21 cellular contexts compared by ENCODE assay signal in genomic region chr7:106392565-106392964, GRCh38.
"Had no signal": no experiment of that assay in that cellular context is flagged by ENCODE, and none has a peak within 500 bp of the region (broad histone marks: within the 10 kb centered on the region; RNA-seq: fewer than 3 reads in every experiment).

No MANE protein-coding gene starts in this region.

- H3K4me3 Mint-ChIP-seq: activated T-helper 1 cell treated with anti-CD3 and anti-CD28 coated beads, Interleukin-12 subunit alpha, Interleukin-12 subunit beta, Interleukin-2, Interleukin-4 antibody, amounts not matched to agents 30 ng/mL and 10 ng/mL and 1 ng/mL, durations not matched to agents 14 hours and 24 hours and 36 hours; central memory CD8-positive, alpha-beta T cell; dendritic cell treated with granulocyte-macrophage colony-stimulating factor and Interleukin-4, amounts not matched to agents 40 ng/mL and 50 ng/mL, for 4 days; endodermal cell; memory B cell; naive thymus-derived CD4-positive, alpha-beta T cell; stimulated activated naive B cell treated with anti-CD40 and anti-IgM and Interleukin-4, amounts not matched to agents 10 μg/mL and 1 μg/mL and 100 μg/mL, for 72 hours had no signal

- DNase-seq: activated gamma-delta T cell; activated naive CD4-positive, alpha-beta T cell treated with anti-CD3 and anti-CD28 coated beads, Interleukin-2, amount 50 U/mL, for 16 hours; activated T-cell treated with anti-CD3 and anti-CD28 coated beads for 4 hours; endodermal cell; esophagus squamous epithelium; left colon; midbrain; naive thymus-derived CD4-positive, alpha-beta T cell; ovary; sigmoid colon; small intestine; stimulated activated CD8-positive, alpha-beta memory T cell treated with anti-CD3 and anti-CD28 coated beads, Interleukin-4, amount 100 ng/mL, for 48 hours; stimulated activated naive B cell treated with anti-CD40 and anti-IgM and Interleukin-4, amounts not matched to agents 10 μg/mL and 1 μg/mL and 100 μg/mL, for 72 hours; T-helper 2 cell had no signal

- ATAC-seq: left colon; naive thymus-derived CD4-positive, alpha-beta T cell; stimulated activated naive B cell treated with anti-CD40 and anti-IgM and Interleukin-4, amounts not matched to agents 10 μg/mL and 1 μg/mL and 100 μg/mL, for 72 hours had no signal

- H3K36me3 Mint-ChIP-seq: memory B cell; stimulated activated naive B cell treated with anti-CD40 and anti-IgM and Interleukin-4, amounts not matched to agents 10 μg/mL and 1 μg/mL and 100 μg/mL, for 72 hours had no signal

- H3K4me3 ChIP-seq: breast epithelium, esophagus squamous epithelium, ovary, prostate gland, sigmoid colon, tibial nerve had no signal

- H3K9me3 Mint-ChIP-seq: central memory CD8-positive, alpha-beta T cell; dendritic cell treated with granulocyte-macrophage colony-stimulating factor and Interleukin-4, amounts not matched to agents 40 ng/mL and 50 ng/mL, for 4 days had no signal

- H3K4me1 Mint-ChIP-seq: central memory CD8-positive, alpha-beta T cell; endodermal cell; memory B cell; stimulated activated naive B cell treated with anti-CD40 and anti-IgM and Interleukin-4, amounts not matched to agents 10 μg/mL and 1 μg/mL and 100 μg/mL, for 72 hours had no signal
